In genomic region chr7:99380823-99381663, GRCh38 we compare ENCODE assay signal across 8 cellular contexts. TPM values are rescaled to one million over a fixed set of nuclear protein-coding genes. Genes with fewer than 3 reads are reported as not detected.
DNase-seq lines count a peak whose midpoint lies in the region; ATAC-seq and TF ChIP-seq lines count a peak whose summit lies in the region.

No MANE protein-coding gene starts in this region.

- H3K9ac ChIP-seq in Karpas-422 (ENCODE audit: low read length) = peak overlapping the region; percentile 72
- peak overlapping the region; percentile 16 for H3K9ac ChIP-seq in iPS-15b (ENCODE audit: low read depth, low read length)

- H3K4me3 ChIP-seq in CD4-positive, CD25-positive, alpha-beta regulatory T cell (ENCODE audit: low read depth, low read length) = peak overlapping the region; percentile 60
- H3K4me3 ChIP-seq in Karpas-422 (ENCODE audit: low read length) (peak overlapping the region; percentile 56), iPS-15b (ENCODE audit: low read depth, low read length) (no peak overlapping the region)

- TF ChIP-seq CTCF in omental fat pad (IDR thresholded peaks at IDR 0.05) = no peak

- no peaks in the 10 kb centered on the region for H3K27me3 ChIP-seq in CD4-positive, CD25-positive, alpha-beta regulatory T cell (ENCODE audit: control insufficient read depth, insufficient read depth, low read length)
- H3K27me3 ChIP-seq in Karpas-422 (ENCODE audit: low read length) (no peaks in the 10 kb centered on the region), iPS-15b (ENCODE audit: control insufficient read depth, insufficient read depth, low read length) (no peaks in the 10 kb centered on the region)

- peaks cover 16% of the 10 kb centered on the region for H3K36me3 ChIP-seq in CD4-positive, CD25-positive, alpha-beta regulatory T cell (ENCODE audit: control insufficient read depth, insufficient read depth, low read length)
- H3K36me3 ChIP-seq in Karpas-422 (ENCODE audit: insufficient read depth, low read length) = peaks cover 12% of the 10 kb centered on the region; the same call in 1 of the 2 replicates
- H3K36me3 ChIP-seq in iPS-15b (ENCODE audit: control insufficient read depth, insufficient read depth, low read length) = peaks cover 4% of the 10 kb centered on the region

- peak overlapping the region; percentile 81 to 96 (median 90) for H3K4me3 Mint-ChIP-seq in CD4-positive, CD25-positive, alpha-beta regulatory T cell
- peak overlapping the region; percentile 82 for H3K4me3 Mint-ChIP-seq in activated T-helper 2 cell treated with anti-CD3 and anti-CD28 coated beads, Interferon-gamma antibody, Interleukin-2, Interleukin-4, amounts not matched to agents 10 μg/mL and 5 μg/mL and 100 μg/mL, durations not matched to agents 14 hours and 24 hours and 36 hours (ENCODE audit: low read depth)

- peak overlapping the region; percentile 94 to 96 (median 96) for H3K27ac Mint-ChIP-seq in CD4-positive, CD25-positive, alpha-beta regulatory T cell
- peak overlapping the region; percentile 90 for H3K27ac Mint-ChIP-seq in activated T-helper 2 cell treated with anti-CD3 and anti-CD28 coated beads, Interferon-gamma antibody, Interleukin-2, Interleukin-4, amounts not matched to agents 10 μg/mL and 5 μg/mL and 100 μg/mL, durations not matched to agents 14 hours and 24 hours and 36 hours

- H3K4me2 ChIP-seq in Karpas-422 (ENCODE audit: low read depth, low read length, poor library complexity, severe bottlenecking) = peak overlapping the region; percentile 57

- intact Hi-C loops in activated T-helper 2 cell treated with anti-CD3 and anti-CD28 coated beads, Interferon-gamma antibody, Interleukin-2, Interleukin-4, amounts not matched to agents 10 μg/mL and 5 μg/mL and 100 μg/mL, durations not matched to agents 14 hours and 24 hours and 36 hours (cut with micrococcal nuclease) = loop anchor here (1.0 to 2.0 kb wide), 3 partner anchors 27 to 58 kb away; partner anchors contain the start of genes BUD31, CPSF4, PDAP1 and PTCD1

- H3K79me2 ChIP-seq in Karpas-422 (ENCODE audit: low read length) = peaks cover 71% of the 10 kb centered on the region

- no peaks in the 10 kb centered on the region for H3K9me3 Mint-ChIP-seq in CD4-positive, CD25-positive, alpha-beta regulatory T cell
- H3K9me3 Mint-ChIP-seq in activated T-helper 2 cell treated with anti-CD3 and anti-CD28 coated beads, Interferon-gamma antibody, Interleukin-2, Interleukin-4, amounts not matched to agents 10 μg/mL and 5 μg/mL and 100 μg/mL, durations not matched to agents 14 hours and 24 hours and 36 hours = no peaks in the 10 kb centered on the region

- 0 out of 2 replicates have a peak, but pooled peaks cover 4% of the 10 kb centered on the region for H4K20me1 ChIP-seq in Karpas-422 (ENCODE audit: insufficient read depth, low read depth, low read length)

- peaks cover 82% of the 10 kb centered on the region for H3K4me1 ChIP-seq in CD4-positive, CD25-positive, alpha-beta regulatory T cell (ENCODE audit: control insufficient read depth, insufficient read depth, low read length, poor library complexity, severe bottlenecking)
- H3K4me1 ChIP-seq in Karpas-422 (ENCODE audit: low read length) (peaks cover 39% of the 10 kb centered on the region), iPS-15b (ENCODE audit: control insufficient read depth, insufficient read depth, low read length) (peaks cover 8% of the 10 kb centered on the region)

- DNase-seq in CD4-positive, CD25-positive, alpha-beta regulatory T cell = peak; percentile 90 to 97 (median 92)
- DNase-seq in Karpas-422 = peak; percentile 59
- DNase-seq in activated T-helper 2 cell treated with anti-CD3 and anti-CD28 coated beads, Interferon-gamma antibody, Interleukin-2, Interleukin-4, amounts not matched to agents 10 μg/mL and 5 μg/mL and 100 μg/mL, durations not matched to agents 14 hours and 24 hours and 36 hours (ENCODE audit: low spot score) = peak; percentile 85
- peak; percentile 77 for DNase-seq in stimulated activated CD8-positive, alpha-beta memory T cell treated with anti-CD3 and anti-CD28 coated beads, Interleukin-12 subunit alpha, Interleukin-12 subunit beta, amount 100 ng/mL, for 4 hours (ENCODE audit: low read depth)
- DNase-seq in omental fat pad (ENCODE audit: low spot score) = no peak
- no peak for DNase-seq in NCI-H345 (lab: John Stamatoyannopoulos, UW)

- H3K9me2 ChIP-seq in Karpas-422 (replicated peaks; ENCODE audit: insufficient read depth, low read length) = no peaks in the 10 kb centered on the region

- H3K4me1 Mint-ChIP-seq in CD4-positive, CD25-positive, alpha-beta regulatory T cell = peaks cover 0 to 71% (median 40%) of the 10 kb centered on the region in 4 donors
- peaks cover 40% of the 10 kb centered on the region for H3K4me1 Mint-ChIP-seq in activated T-helper 2 cell treated with anti-CD3 and anti-CD28 coated beads, Interferon-gamma antibody, Interleukin-2, Interleukin-4, amounts not matched to agents 10 μg/mL and 5 μg/mL and 100 μg/mL, durations not matched to agents 14 hours and 24 hours and 36 hours (ENCODE audit: low read depth)

- peak overlapping the region; percentile 99 for H3K27ac ChIP-seq in CD4-positive, CD25-positive, alpha-beta regulatory T cell (ENCODE audit: insufficient read depth, low read length, poor library complexity, severe bottlenecking)
- peak overlapping the region; percentile 87 for H3K27ac ChIP-seq in Karpas-422 (ENCODE audit: low read length)

- H2AFZ ChIP-seq in Karpas-422 (ENCODE audit: low read length) = no peak overlapping the region

- H3K27me3 Mint-ChIP-seq in CD4-positive, CD25-positive, alpha-beta regulatory T cell = peaks cover 4% of the 10 kb centered on the region
- no peaks in the 10 kb centered on the region for H3K27me3 Mint-ChIP-seq in activated T-helper 2 cell treated with anti-CD3 and anti-CD28 coated beads, Interferon-gamma antibody, Interleukin-2, Interleukin-4, amounts not matched to agents 10 μg/mL and 5 μg/mL and 100 μg/mL, durations not matched to agents 14 hours and 24 hours and 36 hours (ENCODE audit: low read depth)

- peak; percentile 95 to 96 for ATAC-seq in CD4-positive, CD25-positive, alpha-beta regulatory T cell (ENCODE audit: low read depth in 2 of 2)
- ATAC-seq in GM21515 (IDR thresholded peaks at IDR 0.05; ENCODE audit: unreplicated experiment) (peak; percentile 62), omental fat pad (ENCODE audit: low FRiP score) (no peak)

- H3K9me3 ChIP-seq in CD4-positive, CD25-positive, alpha-beta regulatory T cell (ENCODE audit: control insufficient read depth in 2 of 2, low read length in 2 of 2) = no peaks in the 10 kb centered on the region
- H3K9me3 ChIP-seq in Karpas-422 (ENCODE audit: low read length) = no peaks in the 10 kb centered on the region
- H3K9me3 ChIP-seq in iPS-15b (ENCODE audit: control insufficient read depth, insufficient read depth, low read length) = no peaks in the 10 kb centered on the region

- H3K36me3 Mint-ChIP-seq in CD4-positive, CD25-positive, alpha-beta regulatory T cell = peaks cover 12% of the 10 kb centered on the region
- peaks cover 55% of the 10 kb centered on the region for H3K36me3 Mint-ChIP-seq in activated T-helper 2 cell treated with anti-CD3 and anti-CD28 coated beads, Interferon-gamma antibody, Interleukin-2, Interleukin-4, amounts not matched to agents 10 μg/mL and 5 μg/mL and 100 μg/mL, durations not matched to agents 14 hours and 24 hours and 36 hours (ENCODE audit: low read depth)

RNA-seq across cellular contexts. Expression of gene ARPC1B, which starts 6.5 kb away (rescaled TPM):
- total RNA-seq in CD4-positive, CD25-positive, alpha-beta regulatory T cell = 205 TPM
- 100 to 1,000 TPM; 602 to 898 (median 659) TPM for polyA plus RNA-seq in CD4-positive, CD25-positive, alpha-beta regulatory T cell
- total RNA-seq in Karpas-422 (2014; rRNA removed; shearing (Covaris generic); ENCODE audit: low replicate concordance) = 146 and 305 TPM in 2 replicates
- 264 and 265 TPM in 2 replicates for total RNA-seq in activated T-helper 2 cell treated with anti-CD3 and anti-CD28 coated beads, Interferon-gamma antibody, Interleukin-2, Interleukin-4, amounts not matched to agents 10 μg/mL and 5 μg/mL and 100 μg/mL, durations not matched to agents 14 hours and 24 hours and 36 hours
- total RNA-seq in omental fat pad = 100 to 1,000 TPM; 221 to 387 (median 302) TPM

RNA-seq across cellular contexts. Expression of gene PDAP1, which starts 27.4 kb away (rescaled TPM):
- total RNA-seq in CD4-positive, CD25-positive, alpha-beta regulatory T cell = 52.8 TPM
- 10 to 100 TPM; 17.2 to 27.5 (median 19.7) TPM for polyA plus RNA-seq in CD4-positive, CD25-positive, alpha-beta regulatory T cell
- 14.2 and 43.0 TPM in 2 replicates for total RNA-seq in Karpas-422 (2014; rRNA removed; shearing (Covaris generic); ENCODE audit: low replicate concordance)
- 153 and 159 TPM in 2 replicates for total RNA-seq in activated T-helper 2 cell treated with anti-CD3 and anti-CD28 coated beads, Interferon-gamma antibody, Interleukin-2, Interleukin-4, amounts not matched to agents 10 μg/mL and 5 μg/mL and 100 μg/mL, durations not matched to agents 14 hours and 24 hours and 36 hours
- 10 to 100 TPM; 41.9 to 70.2 (median 54.7) TPM for total RNA-seq in omental fat pad

RNA-seq across cellular contexts. Expression of gene BUD31, which starts 27.7 kb away (rescaled TPM):
- total RNA-seq in CD4-positive, CD25-positive, alpha-beta regulatory T cell = 130 TPM
- polyA plus RNA-seq in CD4-positive, CD25-positive, alpha-beta regulatory T cell = 100 to 1,000 TPM; 175 to 251 (median 224) TPM
- 63.7 and 81.8 TPM in 2 replicates for total RNA-seq in Karpas-422 (2014; rRNA removed; shearing (Covaris generic); ENCODE audit: low replicate concordance)
- 123 and 130 TPM in 2 replicates for total RNA-seq in activated T-helper 2 cell treated with anti-CD3 and anti-CD28 coated beads, Interferon-gamma antibody, Interleukin-2, Interleukin-4, amounts not matched to agents 10 μg/mL and 5 μg/mL and 100 μg/mL, durations not matched to agents 14 hours and 24 hours and 36 hours
- 10 to 100 TPM; 52.9 to 68.3 (median 64.8) TPM for total RNA-seq in omental fat pad

RNA-seq across cellular contexts. Expression of gene ARPC1A, which starts 55.3 kb away (rescaled TPM):
- 42.5 TPM for total RNA-seq in CD4-positive, CD25-positive, alpha-beta regulatory T cell
- 10 to 100 TPM; 70.2 to 79.0 (median 75.9) TPM for polyA plus RNA-seq in CD4-positive, CD25-positive, alpha-beta regulatory T cell
- 36.8 and 39.4 TPM in 2 replicates for total RNA-seq in Karpas-422 (2014; rRNA removed; shearing (Covaris generic); ENCODE audit: low replicate concordance)
- 79.8 and 83.4 TPM in 2 replicates for total RNA-seq in activated T-helper 2 cell treated with anti-CD3 and anti-CD28 coated beads, Interferon-gamma antibody, Interleukin-2, Interleukin-4, amounts not matched to agents 10 μg/mL and 5 μg/mL and 100 μg/mL, durations not matched to agents 14 hours and 24 hours and 36 hours
- 100 to 1,000 TPM; 103 to 137 (median 124) TPM for total RNA-seq in omental fat pad

RNA-seq across cellular contexts. Expression of gene PTCD1, which starts 57.6 kb away (rescaled TPM):
- total RNA-seq in CD4-positive, CD25-positive, alpha-beta regulatory T cell = 3.2 TPM
- 1 to 10 TPM in 3 of 4 donors, under 1 TPM in 1; 0.91 to 3.8 (median 3.1) TPM for polyA plus RNA-seq in CD4-positive, CD25-positive, alpha-beta regulatory T cell
- total RNA-seq in Karpas-422 (2014; rRNA removed; shearing (Covaris generic); ENCODE audit: low replicate concordance) = 2.5 and 7.6 TPM in 2 replicates
- total RNA-seq in activated T-helper 2 cell treated with anti-CD3 and anti-CD28 coated beads, Interferon-gamma antibody, Interleukin-2, Interleukin-4, amounts not matched to agents 10 μg/mL and 5 μg/mL and 100 μg/mL, durations not matched to agents 14 hours and 24 hours and 36 hours = 8.1 and 10.4 TPM in 2 replicates
- 1 to 10 TPM; 3.5 to 9.5 (median 5.4) TPM for total RNA-seq in omental fat pad

Comparison
In these comparisons a context has a peak if more than half of its experiments do, and no peak if none do; other contexts are left out.
1. DNase-seq: peak in CD4-positive, CD25-positive, alpha-beta regulatory T cell (3 of 3), Karpas-422 (single experiment), activated T-helper 2 cell treated with anti-CD3 and anti-CD28 coated beads, Interferon-gamma antibody, Interleukin-2, Interleukin-4, amounts not matched to agents 10 μg/mL and 5 μg/mL and 100 μg/mL, durations not matched to agents 14 hours and 24 hours and 36 hours (single experiment) and stimulated activated CD8-positive, alpha-beta memory T cell treated with anti-CD3 and anti-CD28 coated beads, Interleukin-12 subunit alpha, Interleukin-12 subunit beta, amount 100 ng/mL, for 4 hours (single experiment); none in omental fat pad (single experiment) and NCI-H345 (single experiment).